9 cellular contexts compared by ENCODE assay signal in the genomic region with DNA sequence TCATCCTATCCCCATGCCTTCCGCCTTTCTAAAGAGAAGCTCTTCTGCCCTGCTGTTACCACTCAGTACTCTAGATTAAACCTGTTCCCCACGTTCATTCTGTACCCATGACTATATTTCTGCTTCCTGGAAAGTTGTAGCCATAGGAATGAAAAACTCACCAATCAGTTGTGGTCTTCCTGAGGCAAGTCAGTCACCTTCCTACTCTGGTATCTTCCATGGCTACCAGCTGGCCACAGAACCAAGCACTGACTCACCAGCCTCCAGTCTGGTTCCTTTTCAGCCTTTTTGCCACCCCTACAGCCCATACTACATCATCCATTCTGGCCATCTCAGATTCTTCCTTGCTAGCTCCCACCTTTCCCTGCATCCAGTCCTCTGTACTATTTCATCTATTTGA. TPM values are rescaled to one million over a fixed set of nuclear protein-coding genes. Genes with fewer than 3 reads are reported as not detected.
A peak's percentile ranks its signal among the peaks of the same experiment; 100 is the strongest.
DNase-seq lines count a peak whose midpoint lies in the region; ATAC-seq and TF ChIP-seq lines count a peak whose summit lies in the region.
"Had no signal": no experiment of that assay in that cellular context is flagged by ENCODE, and none has a peak within 500 bp of the region (broad histone marks: within the 10 kb centered on the region; RNA-seq: fewer than 3 reads in every experiment).

No MANE protein-coding gene starts in this region.

- H3K36me3 Mint-ChIP-seq in Calu3 (ENCODE audit: insufficient read depth, unreplicated experiment) (peaks cover 37% of the 10 kb centered on the region), neural progenitor cell (no peaks in the 10 kb centered on the region)

- H3F3A ChIP-seq in neural progenitor cell (ENCODE audit: low read depth): peaks cover 17% of the 10 kb centered on the region

- ATAC-seq in HG03135 (IDR thresholded peaks at IDR 0.05; ENCODE audit: unreplicated experiment) (no peak), HG03159 (IDR thresholded peaks at IDR 0.05; ENCODE audit: unreplicated experiment) (no peak)

- H3K27ac ChIP-seq in osteoblast (ENCODE audit: low read depth, low read length) (peak overlapping the region; percentile 97), neural progenitor cell (no peak overlapping the region)

- no TSS peak for BruUV-seq in Calu3 (replicated peaks; lab: Mats Ljungman, UMichigan)

- H3K4me2 ChIP-seq in osteoblast (ENCODE audit: insufficient read depth, low read length) (peak overlapping the region; percentile 25), neural progenitor cell (no peak overlapping the region)

- H3K9ac ChIP-seq in neural progenitor cell: no peak overlapping the region

- H3K36me3 ChIP-seq in osteoblast (ENCODE audit: insufficient read depth, low read length) (peaks cover 32% of the 10 kb centered on the region), neural progenitor cell (no peaks in the 10 kb centered on the region)

- H3K9me3 ChIP-seq in osteoblast (ENCODE audit: low read depth, low read length) (no peaks in the 10 kb centered on the region), neural progenitor cell (ENCODE audit: low read depth) (no peaks in the 10 kb centered on the region)

- CTCF ChIA-PET in Calu3 (lab: Charles Lee): no interaction called here

- H3K4me1 ChIP-seq in osteoblast (ENCODE audit: insufficient read depth, low read length) (peaks cover 42% of the 10 kb centered on the region), neural progenitor cell (no peaks in the 10 kb centered on the region)

- peaks cover 11% of the 10 kb centered on the region for H3K79me2 ChIP-seq in osteoblast (ENCODE audit: insufficient read depth, low read length)
- peaks cover 13% of the 10 kb centered on the region for H3K79me2 ChIP-seq in neural progenitor cell (ENCODE audit: low read depth)

- H2AFZ ChIP-seq in osteoblast (ENCODE audit: low read length) (no peak overlapping the region), neural progenitor cell (replicated peaks) (no peak overlapping the region)

- H3K9me3 Mint-ChIP-seq in Calu3 (ENCODE audit: low read depth, unreplicated experiment) (no peaks in the 10 kb centered on the region), neural progenitor cell (peaks cover 2% of the 10 kb centered on the region)

- H3K27ac Mint-ChIP-seq in Calu3 (ENCODE audit: unreplicated experiment) (peak overlapping the region; percentile 1), neural progenitor cell (no peak overlapping the region)

- no peaks in the 10 kb centered on the region for H4K20me1 ChIP-seq in osteoblast (ENCODE audit: insufficient read depth, low read length)
- no peaks in the 10 kb centered on the region for H4K20me1 ChIP-seq in neural progenitor cell (ENCODE audit: low read depth)

- no peaks in the 10 kb centered on the region for H3K27me3 Mint-ChIP-seq in Calu3 (ENCODE audit: unreplicated experiment)
- H3K27me3 Mint-ChIP-seq in neural progenitor cell (ENCODE audit: insufficient read depth, low read depth): no peaks in the 10 kb centered on the region

- TF ChIP-seq CTCF in Calu3 (IDR thresholded peaks at IDR 0.05; ENCODE audit: unreplicated experiment) (no peak), epithelial cell of esophagus (IDR thresholded peaks at IDR 0.05; ENCODE audit: insufficient read depth, low read depth, low read length, missing control alignments) (no peak), osteoblast (IDR thresholded peaks at IDR 0.05; ENCODE audit: extremely low read depth, low read depth, low read length) (no peak), neural progenitor cell (IDR thresholded peaks at IDR 0.05) (no peak)

- H3K4me3 Mint-ChIP-seq in Calu3 (ENCODE audit: low read depth, unreplicated experiment): no peak overlapping the region
- H3K4me3 Mint-ChIP-seq in neural progenitor cell: no peak overlapping the region

- H3K4me1 Mint-ChIP-seq in Calu3 (ENCODE audit: low read depth, unreplicated experiment) (peaks cover 20% of the 10 kb centered on the region), neural progenitor cell (peaks cover 11% of the 10 kb centered on the region)

- intact Hi-C loops in Calu3 (cut with micrococcal nuclease; ENCODE audit: unreplicated experiment): no loop called here

- DNase-seq in Calu3 (no peak), NCI-H226 (peak; percentile 74), epithelial cell of esophagus (ENCODE audit: low read depth) (peak; percentile 60), osteoblast (ENCODE audit: insufficient read length, low spot score, missing footprints) (peak; percentile 96), neural progenitor cell (ENCODE audit: low spot score) (no peak)
- no peak for DNase-seq in stimulated activated CD4-positive, alpha-beta T cell treated with anti-CD3 and anti-CD28 coated beads, Interleukin-2, amount 100 ng/mL, for 48 hours
- DNase-seq: islet precursor cell had no signal

- no peak overlapping the region for H3K4me3 ChIP-seq in epithelial cell of esophagus (ENCODE audit: low read length)
- no peak overlapping the region for H3K4me3 ChIP-seq in osteoblast (ENCODE audit: insufficient read depth, low read length)
- no peak overlapping the region for H3K4me3 ChIP-seq in neural progenitor cell

- H3K27me3 ChIP-seq in osteoblast (ENCODE audit: insufficient read depth, low read length) (no peaks in the 10 kb centered on the region), neural progenitor cell (no peaks in the 10 kb centered on the region)

RNA-seq across cellular contexts. Expression of a gene that starts 46.4 kb away (rescaled TPM):
- total RNA-seq in Calu3 (2022) (44.0 and 52.6 TPM in 2 replicates), osteoblast (18.8 and 20.3 TPM in 2 replicates), neural progenitor cell (ENCODE audit: low replicate concordance) (10.4 and 25.7 TPM in 2 replicates)

Comparison
In these comparisons a context has a peak if more than half of its experiments do, and no peak if none do; other contexts are left out.
1. DNase-seq: peak in NCI-H226 (single experiment), epithelial cell of esophagus (single experiment) and osteoblast (single experiment); none in Calu3 (single experiment), neural progenitor cell (single experiment) and stimulated activated CD4-positive, alpha-beta T cell treated with anti-CD3 and anti-CD28 coated beads, Interleukin-2, amount 100 ng/mL, for 48 hours (0 of 2).